ENCODE assay signal across 9 cellular contexts in the genomic region with DNA sequence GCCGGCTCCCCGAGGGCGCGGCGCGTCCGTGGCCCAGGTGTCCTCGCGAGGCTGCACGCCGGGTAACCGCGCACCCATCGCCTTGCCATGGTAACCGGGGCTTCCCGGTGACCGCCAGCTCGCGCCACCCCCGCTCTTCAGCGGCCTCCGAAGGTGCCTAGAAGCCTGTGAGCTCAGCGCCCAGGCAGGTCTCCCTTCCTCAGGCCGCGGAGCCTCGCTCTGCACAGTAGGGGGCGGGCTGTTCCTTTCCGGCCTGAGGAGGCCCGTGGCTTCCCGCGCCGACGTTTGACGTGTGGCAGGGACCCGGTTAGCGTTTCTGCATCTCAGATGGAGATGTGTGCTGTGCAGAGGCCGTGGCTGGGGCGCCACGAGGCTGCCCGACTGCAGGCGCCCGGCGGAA.
A peak's percentile ranks its signal among the peaks of the same experiment; 100 is the strongest.
DNase-seq lines count a peak whose midpoint lies in the region; ATAC-seq and TF ChIP-seq lines count a peak whose summit lies in the region.
"Had no signal": no experiment of that assay in that cellular context is flagged by ENCODE, and none has a peak within 500 bp of the region (broad histone marks: within the 10 kb centered on the region; RNA-seq: fewer than 3 reads in every experiment).

No MANE protein-coding gene starts in this region.

- peaks cover 0 to 6% of the 10 kb centered on the region in 2 donors for H3K36me3 Mint-ChIP-seq in stimulated activated naive B cell treated with anti-CD40 and anti-IgM and Interleukin-4, amounts not matched to agents 10 μg/mL and 1 μg/mL and 100 μg/mL, for 72 hours

- peak overlapping the region; percentile 8 to 53 for H3K4me3 Mint-ChIP-seq in stimulated activated naive B cell treated with anti-CD40 and anti-IgM and Interleukin-4, amounts not matched to agents 10 μg/mL and 1 μg/mL and 100 μg/mL, for 72 hours
- H3K4me3 Mint-ChIP-seq: T-helper 1 cell treated with Interleukin-12 subunit alpha and Interleukin-12 subunit beta and Interleukin-4 antibody, amounts not matched to agents 30 μg/mL and 1 μg/mL, for 36 hours had no signal

- H3K4me1 Mint-ChIP-seq in stimulated activated naive B cell treated with anti-CD40 and anti-IgM and Interleukin-4, amounts not matched to agents 10 μg/mL and 1 μg/mL and 100 μg/mL, for 72 hours, result peaks cover 13 to 22% of the 10 kb centered on the region in 2 donors

- ATAC-seq in HG03460 (IDR thresholded peaks at IDR 0.05; ENCODE audit: unreplicated experiment) (peak; percentile 34), left ventricle myocardium superior (peak; percentile 74), GM21529 (IDR thresholded peaks at IDR 0.05; ENCODE audit: unreplicated experiment) (no peak)
- ATAC-seq in stimulated activated naive B cell treated with anti-CD40 and anti-IgM and Interleukin-4, amounts not matched to agents 10 μg/mL and 1 μg/mL and 100 μg/mL, for 72 hours (replicated peaks), result peak; percentile 38 to 70

- H3K27ac Mint-ChIP-seq in stimulated activated naive B cell treated with anti-CD40 and anti-IgM and Interleukin-4, amounts not matched to agents 10 μg/mL and 1 μg/mL and 100 μg/mL, for 72 hours, result peak overlapping the region; percentile 51
- H3K27ac Mint-ChIP-seq: T-helper 1 cell treated with Interleukin-12 subunit alpha and Interleukin-12 subunit beta and Interleukin-4 antibody, amounts not matched to agents 30 μg/mL and 1 μg/mL, for 36 hours had no signal

- no peak overlapping the region for H3K27ac ChIP-seq in 22Rv1

- TF ChIP-seq CTCF in 22Rv1 (IDR thresholded peaks at IDR 0.05), result peak; percentile 91

- DNase-seq in activated T-cell treated with anti-CD3 and anti-CD28 coated beads for 48 hours (ENCODE audit: low read depth), result peak; percentile 67
- DNase-seq in left ventricle myocardium superior, result peak; percentile 74
- DNase-seq in stimulated activated naive B cell treated with anti-CD40 and anti-IgM and Interleukin-4, amounts not matched to agents 10 μg/mL and 1 μg/mL and 100 μg/mL, for 72 hours, result peak; percentile 68
- DNase-seq in HPDE6-E6E7 (ENCODE audit: extremely low spot score), result no peak
- no peak for DNase-seq in DMS 273 treated with DMSO at 0.1 percent for 48 hours (lab: John Stamatoyannopoulos, UW)

- peaks cover 7 to 11% of the 10 kb centered on the region in 2 donors for H3K9me3 Mint-ChIP-seq in stimulated activated naive B cell treated with anti-CD40 and anti-IgM and Interleukin-4, amounts not matched to agents 10 μg/mL and 1 μg/mL and 100 μg/mL, for 72 hours

- H3K27me3 Mint-ChIP-seq in stimulated activated naive B cell treated with anti-CD40 and anti-IgM and Interleukin-4, amounts not matched to agents 10 μg/mL and 1 μg/mL and 100 μg/mL, for 72 hours, result peaks cover 5 to 10% of the 10 kb centered on the region in 2 donors

- intact Hi-C loops in left ventricle myocardium superior (cut with micrococcal nuclease), result no loop called here

Comparison
In these comparisons a context has a peak if more than half of its experiments do, and no peak if none do; other contexts are left out.
1. DNase-seq: peak in activated T-cell treated with anti-CD3 and anti-CD28 coated beads for 48 hours (single experiment), left ventricle myocardium superior (single experiment) and stimulated activated naive B cell treated with anti-CD40 and anti-IgM and Interleukin-4, amounts not matched to agents 10 μg/mL and 1 μg/mL and 100 μg/mL, for 72 hours (single experiment); none in HPDE6-E6E7 (single experiment) and DMS 273 treated with DMSO at 0.1 percent for 48 hours (single experiment).